ENCODE assay signal across 19 cellular contexts in genomic region chr1:187763976-187764375, GRCh38.
"Had no signal": no experiment of that assay in that cellular context is flagged by ENCODE, and none has a peak within 500 bp of the region (broad histone marks: within the 10 kb centered on the region; RNA-seq: fewer than 3 reads in every experiment).

No MANE protein-coding gene starts in this region.

- DNase-seq: activated CD4-positive, alpha-beta T cell treated with anti-CD3 and anti-CD28 coated beads, Interleukin-2, amount 50 U/mL, for 1 hour; activated CD4-positive, CD25-positive, alpha-beta regulatory T cell treated with anti-CD3 and anti-CD28 coated beads, Interleukin-2, amount 50 U/mL, for 72 hours; activated CD8-positive, alpha-beta T cell treated with anti-CD3 and anti-CD28 coated beads, Interleukin-2, amount 10 ng/mL, durations not matched to agents 7 days and 5 days; aorta; erythroblast; foreskin keratinocyte; left ventricle myocardium superior; mammary epithelial cell; naive thymus-derived CD8-positive, alpha-beta T cell; retina; spleen; stimulated activated CD4-positive, alpha-beta T cell treated with anti-CD3 and anti-CD28 coated beads, Interleukin-4, amount 100 ng/mL, for 1 hour; stimulated activated naive CD4-positive, alpha-beta T cell treated with Interleukin-2 at 50 U/mL for 16 hours; WERI-Rb-1 had no signal

- FAIRE-seq: endometrium had no signal

- H3K4me2 ChIP-seq: neural progenitor cell had no signal

- H3K9me3 ChIP-seq: thoracic aorta, vagina had no signal

- H2AFZ ChIP-seq: neural progenitor cell had no signal

- H3K4me1 ChIP-seq: foreskin keratinocyte, neural progenitor cell, spleen, vagina had no signal

- H3K27ac ChIP-seq: foreskin keratinocyte, neural progenitor cell, spleen, thoracic aorta, vagina, WERI-Rb-1 had no signal

- ATAC-seq: activated CD8-positive, alpha-beta T cell treated with anti-CD3 and anti-CD28 coated beads, Interleukin-2, amount 10 ng/mL, durations not matched to agents 7 days and 5 days; activated naive CD4-positive, alpha-beta T cell treated with anti-CD3 and anti-CD28 coated beads, Interleukin-2, amount 50 U/mL, for 72 hours; foreskin keratinocyte; left ventricle myocardium superior; naive thymus-derived CD8-positive, alpha-beta T cell had no signal

- H3K27me3 ChIP-seq: foreskin keratinocyte, neural progenitor cell, spleen, vagina had no signal

- H3K4me3 ChIP-seq: neural progenitor cell, spleen, thoracic aorta, vagina had no signal

- H3K36me3 ChIP-seq: neural progenitor cell, spleen, thoracic aorta, vagina, WERI-Rb-1 had no signal
